1 cellular context compared by ENCODE assay signal in genomic region chr7:85343484-85343883, GRCh38.
TF ChIP-seq lines count a peak whose summit lies in the region.

No MANE protein-coding gene starts in this region.

TF ChIP-seq in GM12878, 131 proteins besides CTCF, POLR2A, EP300 and RAD21 (continued from another document):
- TF ChIP-seq BCLAF1 (IDR thresholded peaks at IDR 0.05) (no peak), CREB1 (IDR thresholded peaks at IDR 0.05; ENCODE audit: low read depth) (no peak), IRF5 (IDR thresholded peaks at IDR 0.05; ENCODE audit: borderline replicate concordance) (no peak), EZH2 (IDR thresholded peaks at IDR 0.05; ENCODE audit: borderline replicate concordance, control insufficient read depth, low read depth, low read length) (no peak), BACH1 (IDR thresholded peaks at IDR 0.05; ENCODE audit: borderline replicate concordance) (no peak), RELB (IDR thresholded peaks at IDR 0.05; ENCODE audit: low read depth) (no peak)
